In genomic region chr15:88894348-88894818, GRCh38 we compare ENCODE assay signal across 8 cellular contexts. TPM values are rescaled to one million over a fixed set of nuclear protein-coding genes. Genes with fewer than 3 reads are reported as not detected.
DNase-seq lines count a peak whose midpoint lies in the region; ATAC-seq and TF ChIP-seq lines count a peak whose summit lies in the region.

No MANE protein-coding gene starts in this region.

- POLR2A ChIA-PET in BJ (lab: Charles Lee), result no interaction called here

- H3K36me3 ChIP-seq in BJ (ENCODE audit: control insufficient read depth, insufficient read depth, low read length), result peaks cover 14% of the 10 kb centered on the region
- no peaks in the 10 kb centered on the region for H3K36me3 ChIP-seq in prostate gland
- H3K36me3 ChIP-seq in uterus, result no peaks in the 10 kb centered on the region

- intact Hi-C loops in prostate gland (cut with DNase I), result loop anchor here (10.0 kb wide), 1 partner anchor 430 kb away; no protein-coding TSS in a partner anchor
- intact Hi-C loops in uterus (cut with DNase I; ENCODE audit: low total_unique reads), result no loop called here

- H3K27ac ChIP-seq in prostate gland, result no peak overlapping the region
- H3K27ac ChIP-seq in uterus, result no peak overlapping the region

- DNase-seq in BJ (ENCODE audit: low read depth), result no peak
- peak; percentile 63 for DNase-seq in NCI-H2227 (lab: John Stamatoyannopoulos, UW; ENCODE audit: unreplicated experiment)
- DNase-seq in activated T-cell treated with anti-CD3 and anti-CD28 coated beads, Interleukin-2, amount 50 U/mL, for 1 hour, result peak; percentile 92
- peak; percentile 38 for DNase-seq in fibroblast of mammary gland (ENCODE audit: low read depth)
- peak; percentile 44 for DNase-seq in prostate gland (ENCODE audit: low spot score)
- peak in 1 of 2 donors; percentile 62 for DNase-seq in uterus

- H3K9me3 ChIP-seq in prostate gland (no peaks in the 10 kb centered on the region), uterus (no peaks in the 10 kb centered on the region)

- H3K4me1 ChIP-seq in prostate gland (replicated peaks) (no peaks in the 10 kb centered on the region), uterus (peaks cover 0 to 16% of the 10 kb centered on the region in 2 donors)

- H3K4me3 ChIP-seq in BJ (ENCODE audit: low read depth, low read length), result peak overlapping the region; percentile 53; the same call in 1 of the 2 replicates
- no peak overlapping the region for H3K4me3 ChIP-seq in fibroblast of mammary gland (ENCODE audit: control insufficient read depth, low read depth, low read length)
- peak overlapping the region; percentile 29 to 30 for H3K4me3 ChIP-seq in prostate gland
- H3K4me3 ChIP-seq in uterus, result peak overlapping the region; percentile 18 to 36

- H3K27me3 ChIP-seq in BJ (ENCODE audit: control insufficient read depth, insufficient read depth, low read length) (no peaks in the 10 kb centered on the region), prostate gland (replicated peaks; ENCODE audit: insufficient read depth) (no peaks in the 10 kb centered on the region), uterus (peaks cover 0 to 4% of the 10 kb centered on the region in 2 donors)

- ATAC-seq in GM21529 (IDR thresholded peaks at IDR 0.05; ENCODE audit: unreplicated experiment) (peak; percentile 55), GM21423 (IDR thresholded peaks at IDR 0.05; ENCODE audit: unreplicated experiment) (no peak)

- TF ChIP-seq CTCF in BJ (IDR thresholded peaks at IDR 0.05; ENCODE audit: insufficient read depth, low read depth, low read length), result peak; percentile 57
- peak; percentile 57 for TF ChIP-seq CTCF in fibroblast of mammary gland (conservative IDR thresholded peaks at IDR 0.05; ENCODE audit: control insufficient read depth, insufficient read depth, low read depth, low read length)
- TF ChIP-seq CTCF in prostate gland (IDR thresholded peaks at IDR 0.05), result peak in 3 of 4 experiments; percentile 19 to 69 (median 60)
- peak; percentile 41 to 70 (median 62) for TF ChIP-seq CTCF in uterus (IDR thresholded peaks at IDR 0.05)

- CTCF ChIA-PET in BJ (lab: Yijun Ruan, JAX), result interaction anchor here (1.4 to 4.2 kb wide), 3 partner anchors 11 to 237 kb away, joined by 4 to 16 read pairs (median 7); no protein-coding TSS in a partner anchor

- 1% methylated on average over 23 of the region's 23 CpGs for WGBS in prostate gland

- TF ChIP-seq POLR2A in prostate gland (IDR thresholded peaks at IDR 0.05) (no peak), uterus (IDR thresholded peaks at IDR 0.05) (no peak)

RNA-seq across cellular contexts. Expression of gene HAPLN3, which starts 1.0 kb away (rescaled TPM):
- 14.0 and 25.5 TPM in 2 replicates for polyA plus RNA-seq in BJ (2011; rRNA removed)
- 5.9 and 10.1 TPM in 2 replicates for polyA minus RNA-seq in BJ (2011; rRNA and poly(A)+ RNA removed)
- total RNA-seq in prostate gland (1 to 10 TPM; 2.7 to 5.6 TPM), uterus (10 to 100 TPM; 17.9 to 34.8 (median 23.1) TPM)

RNA-seq across cellular contexts. Expression of gene MFGE8, which starts 18.8 kb away (rescaled TPM):
- polyA plus RNA-seq in BJ (2011; rRNA removed), result 1,102 and 1,967 TPM in 2 replicates
- polyA minus RNA-seq in BJ (2011; rRNA and poly(A)+ RNA removed), result 235 and 255 TPM in 2 replicates
- total RNA-seq in prostate gland (100 to 1,000 TPM in 1 of 2 donors, 10 to 100 TPM in 1; 63.1 to 263 TPM), uterus (100 to 1,000 TPM; 212 to 664 (median 370) TPM)
